9 cellular contexts compared by ENCODE assay signal in the genomic region with DNA sequence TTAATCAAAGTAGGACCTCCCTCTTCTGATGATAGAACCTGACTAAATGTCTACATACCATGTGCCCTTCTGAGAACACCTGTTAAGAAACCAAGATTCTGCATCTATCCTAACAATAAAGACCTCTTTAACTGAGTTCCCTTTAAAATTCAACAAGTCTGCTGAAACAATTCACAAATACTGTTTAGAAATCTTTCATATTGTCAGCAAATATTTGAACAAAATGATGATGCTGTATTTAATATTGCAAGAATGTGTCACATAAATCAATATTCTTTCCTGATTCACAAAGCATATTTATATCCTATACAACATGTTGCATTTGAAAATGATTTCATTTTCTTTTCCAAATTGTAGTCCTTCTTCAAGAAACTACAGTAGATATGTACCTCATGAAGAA. TPM values are rescaled to one million over a fixed set of nuclear protein-coding genes. Genes with fewer than 3 reads are reported as not detected.
"Had no signal": no experiment of that assay in that cellular context is flagged by ENCODE, and none has a peak within 500 bp of the region (broad histone marks: within the 10 kb centered on the region; RNA-seq: fewer than 3 reads in every experiment).

No MANE protein-coding gene starts in this region.

- H2AFZ ChIP-seq: GM23248 had no signal

- H3K27ac ChIP-seq: GM23248, HL-60, KMS-11 had no signal

- H3K4me2 ChIP-seq: KMS-11 had no signal

- H3K4me3 ChIP-seq: GM23248, HAP-1 had no signal

- H3K9ac ChIP-seq: GM23248, KMS-11 had no signal

- H3K36me3 ChIP-seq: HAP-1 had no signal

- DNase-seq: GM23248, GOT3, H7, HFFc6, IMR-90, KBM-7 had no signal

- H3K9me3 ChIP-seq: HAP-1 had no signal

- H3K4me1 ChIP-seq: HAP-1 had no signal

RNA-seq across cellular contexts. Expression of a gene that starts 59.6 kb away (rescaled TPM):
- total RNA-seq: HFFc6 had no signal
